ENCODE assay signal across 35 cellular contexts in genomic region chr5:6039111-6039510, GRCh38.
DNase-seq lines count a peak whose midpoint lies in the region; ATAC-seq, FAIRE-seq and TF ChIP-seq lines count a peak whose summit lies in the region.
"Had no signal": no experiment of that assay in that cellular context is flagged by ENCODE, and none has a peak within 500 bp of the region (broad histone marks: within the 10 kb centered on the region; RNA-seq: fewer than 3 reads in every experiment).

No MANE protein-coding gene starts in this region.

- H3K14ac ChIP-seq in IMR-90 (replicated peaks; ENCODE audit: low read depth, low read length), result no peak overlapping the region

- FAIRE-seq in HepG2 (lab: Jason Lieb, UNC), result no peak
- no peak for FAIRE-seq in A549 (lab: Jason Lieb, UNC)
- no peak for FAIRE-seq in K562 (lab: Jason Lieb, UNC)
- FAIRE-seq in D721Med (lab: Jason Lieb, UNC), result no peak
- FAIRE-seq: A204.1 had no signal

- H4K91ac ChIP-seq in IMR-90 (ENCODE audit: insufficient read depth, low read depth, low read length), result no peak overlapping the region

- no peak overlapping the region for H3K18ac ChIP-seq in IMR-90 (ENCODE audit: low read depth, low read length)

- H3K9me3 Mint-ChIP-seq in activated naive CD4-positive, alpha-beta T cell treated with anti-CD3 and anti-CD28 coated beads, Interleukin-2, amount 10 ng/mL, durations not matched to agents 7 days and 5 days, result no peaks in the 10 kb centered on the region
- H3K9me3 Mint-ChIP-seq: CD4-positive, alpha-beta T cell; CD8-positive, alpha-beta memory T cell; CD8-positive, alpha-beta T cell had no signal

- H3K79me2 ChIP-seq in HepG2 (ENCODE audit: insufficient read depth, low read length) (no peaks in the 10 kb centered on the region), K562 (ENCODE audit: control insufficient read depth, insufficient read depth, low read length) (no peaks in the 10 kb centered on the region)

- TF ChIP-seq CTCF in HepG2 (CRISPR knock-in tag; IDR thresholded peaks at IDR 0.05) (no peak), right lobe of liver (IDR thresholded peaks at IDR 0.05) (no peak), A549 (IDR thresholded peaks at IDR 0.05) (no peak), IMR-90 (conservative IDR thresholded peaks at IDR 0.05; ENCODE audit: low read depth, low read length) (no peak), K562 (IDR thresholded peaks at IDR 0.05 in 2 of 3, conservative IDR thresholded peaks at IDR 0.05 in 1 of 3; ENCODE audit: insufficient read depth in 2 of 3, low read depth in 1 of 3, low read length in 3 of 3) (no peak), D721Med (IDR thresholded peaks at IDR 0.05; ENCODE audit: insufficient read depth, missing control alignments) (no peak)

- dilution Hi-C loops in IMR-90 (cut with HindIII; ENCODE audit: low sequenced_read_pairs, unreplicated experiment), result no loop called here

- H3K4me2 ChIP-seq in HepG2 (ENCODE audit: low read depth, low read length), result no peak overlapping the region
- no peak overlapping the region for H3K4me2 ChIP-seq in A549
- H3K4me2 ChIP-seq in IMR-90 (ENCODE audit: low read depth, low read length), result no peak overlapping the region
- no peak overlapping the region for H3K4me2 ChIP-seq in K562 (ENCODE audit: insufficient read depth, low read length)
- H3K4me2 ChIP-seq: BLaER1; BLaER1 treated with 17β-estradiol and CSF1 and Interleukin-3, amounts not matched to agents 10 nM and 100 nM had no signal

- H3K4me1 Mint-ChIP-seq in activated naive CD4-positive, alpha-beta T cell treated with anti-CD3 and anti-CD28 coated beads, Interleukin-2, amount 10 ng/mL, durations not matched to agents 7 days and 5 days, result no peaks in the 10 kb centered on the region
- H3K4me1 Mint-ChIP-seq: B cell; CD14-positive monocyte; CD4-positive, alpha-beta memory T cell; CD4-positive, CD25-positive, alpha-beta regulatory T cell; CD8-positive, alpha-beta memory T cell had no signal

- TF ChIP-seq EP300 in HepG2 (IDR thresholded peaks at IDR 0.05; ENCODE audit: low read depth in 2 of 2, low read length in 2 of 2), result no peak
- TF ChIP-seq EP300 in HepG2 (CRISPR knock-in tag; IDR thresholded peaks at IDR 0.05; ENCODE audit: borderline replicate concordance), result no peak
- TF ChIP-seq EP300 in A549 (IDR thresholded peaks at IDR 0.05), result no peak
- TF ChIP-seq EP300 in K562 (IDR thresholded peaks at IDR 0.05; ENCODE audit: low read length), result no peak

- no peak overlapping the region for H3K4me3 Mint-ChIP-seq in activated naive CD4-positive, alpha-beta T cell treated with anti-CD3 and anti-CD28 coated beads, Interleukin-2, amount 10 ng/mL, durations not matched to agents 7 days and 5 days
- H3K4me3 Mint-ChIP-seq: B cell; CD14-positive monocyte; CD4-positive, alpha-beta memory T cell; CD4-positive, alpha-beta T cell; CD4-positive, CD25-positive, alpha-beta regulatory T cell; CD8-positive, alpha-beta memory T cell; CD8-positive, alpha-beta T cell had no signal

- H3K36me3 ChIP-seq in HepG2 (replicated peaks in 1 of 2; ENCODE audit: control insufficient read depth in 1 of 2, insufficient read depth in 2 of 2, low read length in 2 of 2) (no peaks in the 10 kb centered on the region), right lobe of liver (no peaks in the 10 kb centered on the region), IMR-90 (ENCODE audit: control insufficient read depth, insufficient read depth, low read length) (no peaks in the 10 kb centered on the region), K562 (ENCODE audit: control insufficient read depth, insufficient read depth, low read length) (no peaks in the 10 kb centered on the region)
- H3K36me3 ChIP-seq: BE2C; BLaER1; BLaER1 treated with 17β-estradiol and CSF1 and Interleukin-3, amounts not matched to agents 10 nM and 100 nM had no signal

- no peaks in the 10 kb centered on the region for H3K4me1 ChIP-seq in HepG2 (ENCODE audit: insufficient read depth, low read length)
- no peaks in the 10 kb centered on the region for H3K4me1 ChIP-seq in right lobe of liver
- no peaks in the 10 kb centered on the region for H3K4me1 ChIP-seq in A549
- H3K4me1 ChIP-seq in IMR-90 (ENCODE audit: control insufficient read depth, insufficient read depth, low read length), result no peaks in the 10 kb centered on the region
- no peaks in the 10 kb centered on the region for H3K4me1 ChIP-seq in K562 (replicated peaks in 1 of 2; ENCODE audit: control insufficient read depth in 2 of 2, insufficient read depth in 2 of 2, low read length in 2 of 2)
- H3K4me1 ChIP-seq: BE2C; BLaER1; BLaER1 treated with 17β-estradiol and CSF1 and Interleukin-3, amounts not matched to agents 10 nM and 100 nM; Caco-2 had no signal

- H3K36me3 Mint-ChIP-seq in activated naive CD4-positive, alpha-beta T cell treated with anti-CD3 and anti-CD28 coated beads, Interleukin-2, amount 10 ng/mL, durations not matched to agents 7 days and 5 days, result no peaks in the 10 kb centered on the region
- H3K36me3 Mint-ChIP-seq: CD14-positive monocyte; CD4-positive, alpha-beta memory T cell; CD4-positive, CD25-positive, alpha-beta regulatory T cell; CD8-positive, alpha-beta memory T cell; CD8-positive, alpha-beta T cell had no signal

- no peaks in the 10 kb centered on the region for H3K79me1 ChIP-seq in IMR-90 (ENCODE audit: low read depth in 1 of 2, low read length in 2 of 2)

- H3K23ac ChIP-seq in IMR-90 (ENCODE audit: low read depth, low read length), result no peak overlapping the region

- no peak overlapping the region for H2AK9ac ChIP-seq in IMR-90 (replicated peaks; ENCODE audit: low read depth, low read length, poor library complexity)

- BruUV-seq in HepG2 (replicated peaks; lab: Mats Ljungman, UMichigan) (no TSS peak), IMR-90 (replicated peaks; lab: Mats Ljungman, UMichigan) (no TSS peak), K562 (replicated peaks; lab: Mats Ljungman, UMichigan) (no TSS peak)

- H3K27ac Mint-ChIP-seq in activated naive CD4-positive, alpha-beta T cell treated with anti-CD3 and anti-CD28 coated beads, Interleukin-2, amount 10 ng/mL, durations not matched to agents 7 days and 5 days, result no peak overlapping the region
- H3K27ac Mint-ChIP-seq: B cell; CD14-positive monocyte; CD4-positive, alpha-beta memory T cell; CD4-positive, alpha-beta T cell; CD4-positive, CD25-positive, alpha-beta regulatory T cell; CD8-positive, alpha-beta memory T cell; CD8-positive, alpha-beta T cell had no signal

- H3K27me3 ChIP-seq in HepG2 (ENCODE audit: control insufficient read depth in 1 of 2, insufficient read depth in 2 of 2, low read length in 2 of 2), result peaks cover 2 to 9% of the 10 kb centered on the region in 2 experiments; a peak in 2 of 5 replicates
- H3K27me3 ChIP-seq in right lobe of liver, result no peaks in the 10 kb centered on the region
- no peaks in the 10 kb centered on the region for H3K27me3 ChIP-seq in IMR-90 (ENCODE audit: control insufficient read depth, insufficient read depth, low read length)
- H3K27me3 ChIP-seq in K562 (ENCODE audit: control insufficient read depth in 2 of 2, insufficient read depth in 2 of 2, low read length in 2 of 2), result peaks cover 0 to 14% of the 10 kb centered on the region in 2 experiments; a peak in 2 of 5 replicates
- H3K27me3 ChIP-seq: BE2C; BLaER1; BLaER1 treated with 17β-estradiol and CSF1 and Interleukin-3, amounts not matched to agents 10 nM and 100 nM had no signal

- no peak overlapping the region for H4K8ac ChIP-seq in IMR-90 (ENCODE audit: low read depth in 2 of 2, low read length in 2 of 2)

- no peak overlapping the region for H3K27ac ChIP-seq in HepG2 (ENCODE audit: extremely low read length, insufficient read depth, low read length)
- no peak overlapping the region for H3K27ac ChIP-seq in right lobe of liver
- H3K27ac ChIP-seq in A549, result no peak overlapping the region
- no peak overlapping the region for H3K27ac ChIP-seq in IMR-90 (ENCODE audit: insufficient read depth, low read length)
- H3K27ac ChIP-seq in K562 (ENCODE audit: extremely low read depth, low read depth, low read length), result no peak overlapping the region
- H3K27ac ChIP-seq: 22Rv1; BLaER1; BLaER1 treated with 17β-estradiol and CSF1 and Interleukin-3, amounts not matched to agents 10 nM and 100 nM; C4-2B had no signal

- no peak overlapping the region for H4K5ac ChIP-seq in IMR-90 (ENCODE audit: low read depth, low read length)

- H3K4ac ChIP-seq in IMR-90 (ENCODE audit: low read depth, low read length), result no peak overlapping the region

- POLR2A ChIA-PET in HepG2 (lab: Yijun Ruan, JAX), result no interaction called here
- POLR2A ChIA-PET in A549 (lab: Yijun Ruan, JAX), result no interaction called here
- POLR2A ChIA-PET in IMR-90 (lab: Charles Lee; ENCODE audit: unreplicated experiment), result no interaction called here
- POLR2A ChIA-PET in K562 (lab: Yijun Ruan, JAX), result no interaction called here

- CTCF ChIA-PET in HepG2 (lab: Yijun Ruan, JAX; ENCODE audit: low intra/inter-chr PET ratio, low total read pairs), result no interaction called here
- CTCF ChIA-PET in A549 (lab: Yijun Ruan, JAX), result interaction anchor here (0.8 to 1.0 kb wide), 2 partner anchors 30 to 152 kb away, joined by 3 read pairs; no protein-coding TSS in a partner anchor
- CTCF ChIA-PET in IMR-90 (lab: Yijun Ruan, JAX), result no interaction called here
- CTCF ChIA-PET in K562 (lab: Yijun Ruan, JAX; ENCODE audit: low intra/inter-chr PET ratio), result no interaction called here
- CTCF ChIA-PET in activated naive CD4-positive, alpha-beta T cell treated with anti-CD3 and anti-CD28 coated beads, Interleukin-2, amount 10 ng/mL, durations not matched to agents 7 days and 5 days (lab: Charles Lee), result no interaction called here

- H2BK120ac ChIP-seq in IMR-90 (ENCODE audit: low read depth, low read length), result no peak overlapping the region

- H3K9me3 ChIP-seq in HepG2 (ENCODE audit: low read length), result no peaks in the 10 kb centered on the region
- H3K9me3 ChIP-seq in right lobe of liver, result no peaks in the 10 kb centered on the region
- H3K9me3 ChIP-seq in A549, result no peaks in the 10 kb centered on the region
- peaks cover 22% of the 10 kb centered on the region for H3K9me3 ChIP-seq in IMR-90 (ENCODE audit: control insufficient read depth, insufficient read depth, low read length)
- H3K9me3 ChIP-seq in K562 (replicated peaks; ENCODE audit: control insufficient read depth, insufficient read depth, low read depth, low read length), result no peaks in the 10 kb centered on the region
- H3K9me3 ChIP-seq: BE2C; BLaER1; BLaER1 treated with 17β-estradiol and CSF1 and Interleukin-3, amounts not matched to agents 10 nM and 100 nM; Caco-2 had no signal

- H3K9ac ChIP-seq in HepG2 (ENCODE audit: insufficient read depth, low read depth, low read length) (no peak overlapping the region), IMR-90 (ENCODE audit: low read depth, low read length) (no peak overlapping the region), K562 (ENCODE audit: insufficient read depth in 1 of 2, low read depth in 2 of 2, low read length in 2 of 2) (no peak overlapping the region)
- H3K9ac ChIP-seq: BLaER1; BLaER1 treated with 17β-estradiol and CSF1 and Interleukin-3, amounts not matched to agents 10 nM and 100 nM had no signal

- TF ChIP-seq RAD21 in HepG2 (CRISPR knock-in tag; IDR thresholded peaks at IDR 0.05) (no peak), A549 (conservative IDR thresholded peaks at IDR 0.05 in 1 of 2, IDR thresholded peaks at IDR 0.05 in 1 of 2) (no peak), IMR-90 (IDR thresholded peaks at IDR 0.05; ENCODE audit: low read length) (no peak), K562 (CRISPR knock-in tag; conservative IDR thresholded peaks at IDR 0.05 in 1 of 2, IDR thresholded peaks at IDR 0.05 in 1 of 2) (no peak)

- no peak overlapping the region for H2AK5ac ChIP-seq in IMR-90 (ENCODE audit: low read depth, low read length)

- 38% methylated on average over 1 of the region's 1 CpG for WGBS in HepG2 (ENCODE audit: low lambda C conversion rate)
- 77% methylated on average over 1 of the region's 1 CpG for WGBS in right lobe of liver (ENCODE audit: insufficient coverage, low coverage, low lambda C conversion rate, missing lambda C conversion rate)
- WGBS in A549 (ENCODE audit: missing lambda C conversion rate), result 81% methylated on average over 1 of the region's 1 CpG
- no CpG with 5 or more reads among the region's 1 CpG for WGBS in IMR-90 (ENCODE audit: extremely low coverage in 2 of 2, insufficient read length in 1 of 2), 2 experiments
- 0% methylated on average over 1 of the region's 1 CpG for WGBS in K562 (ENCODE audit: insufficient coverage, low coverage, missing lambda C conversion rate)

- H2BK20ac ChIP-seq in IMR-90 (ENCODE audit: low read depth, low read length), result no peak overlapping the region

- ATAC-seq in HepG2, result no peak
- ATAC-seq in right lobe of liver, result no peak
- no peak for ATAC-seq in A549
- no peak for ATAC-seq in IMR-90 (ENCODE audit: low read depth)
- no peak for ATAC-seq in K562
- ATAC-seq: CD8-positive, alpha-beta T cell had no signal

- no peaks in the 10 kb centered on the region for H4K20me1 ChIP-seq in HepG2 (ENCODE audit: insufficient read depth, low read length)
- no peaks in the 10 kb centered on the region for H4K20me1 ChIP-seq in IMR-90 (ENCODE audit: insufficient read depth, low read length)
- H4K20me1 ChIP-seq in K562 (replicated peaks; ENCODE audit: control insufficient read depth, insufficient read depth, low read length), result no peaks in the 10 kb centered on the region
- H4K20me1 ChIP-seq: BLaER1; BLaER1 treated with 17β-estradiol and CSF1 and Interleukin-3, amounts not matched to agents 10 nM and 100 nM had no signal

- H3K4me3 ChIP-seq in HepG2 (replicated peaks in 1 of 3; ENCODE audit: insufficient read depth in 1 of 3, low read depth in 2 of 3, low read length in 3 of 3) (no peak overlapping the region), right lobe of liver (no peak overlapping the region), A549 (no peak overlapping the region), IMR-90 (ENCODE audit: insufficient read depth, low read depth, low read length) (no peak overlapping the region), K562 (no peak overlapping the region)
- H3K4me3 ChIP-seq: BLaER1; BLaER1 treated with 17β-estradiol and CSF1 and Interleukin-3, amounts not matched to agents 10 nM and 100 nM had no signal

- no peak overlapping the region for H3K56ac ChIP-seq in IMR-90 (ENCODE audit: extremely low read depth, insufficient read depth, low read length)

- H2BK15ac ChIP-seq in IMR-90 (ENCODE audit: low read depth, low read length), result no peak overlapping the region

- DNase-seq in HepG2 (ENCODE audit: low spot score) (no peak), right lobe of liver (no peak), A549 (ENCODE audit: low read depth in 1 of 2, low spot score in 1 of 2) (no peak), IMR-90 (no peak), K562 (ENCODE audit: extremely low read depth in 1 of 4, low spot score in 3 of 4) (no peak), MV-4-11 (lab: John Stamatoyannopoulos, UW) (no peak), D721Med (ENCODE audit: insufficient read length, low spot score) (no peak)
- DNase-seq in activated naive CD4-positive, alpha-beta T cell treated with anti-CD3 and anti-CD28 coated beads, Interleukin-2, amount 10 ng/mL, durations not matched to agents 7 days and 5 days, result no peak
- DNase-seq: 8988T; ACHN; AML-193; BE2C; C1 segment of cervical spinal cord; Caco-2; Calu3; CD4-positive, alpha-beta memory T cell; CD4-positive, alpha-beta T cell; CD4-positive, CD25-positive, alpha-beta regulatory T cell; CD8-positive, alpha-beta memory T cell; CD8-positive, alpha-beta T cell; COR-L47; DMS 273 treated with DMSO at 0.1 percent for 48 hours; DMS153; DMS53; DMS79; DMS79 treated with DMSO at 0.1 percent for 48 hours; DND-41; EL had no signal

- in situ Hi-C loops in HepG2 (cut with HindIII; ENCODE audit: extremely low pct_ligation_motif_present, low pct_unique_long_range_greater_than_20kb) (no loop called here), IMR-90 (cut with MboI; ENCODE audit: low sequenced_read_pairs) (no loop called here), K562 (cut with MboI) (no loop called here)

- no peaks in the 10 kb centered on the region for H3K9me1 ChIP-seq in IMR-90 (ENCODE audit: insufficient read depth, low read length)
- no peaks in the 10 kb centered on the region for H3K9me1 ChIP-seq in K562 (ENCODE audit: control insufficient read depth, insufficient read depth, low read length)

- no peaks in the 10 kb centered on the region for H3K27me3 Mint-ChIP-seq in activated naive CD4-positive, alpha-beta T cell treated with anti-CD3 and anti-CD28 coated beads, Interleukin-2, amount 10 ng/mL, durations not matched to agents 7 days and 5 days
- H3K27me3 Mint-ChIP-seq: CD4-positive, CD25-positive, alpha-beta regulatory T cell had no signal

- no peak overlapping the region for H2BK5ac ChIP-seq in IMR-90 (ENCODE audit: low read depth, low read length, poor library complexity, severe bottlenecking)

- H2AFZ ChIP-seq in HepG2 (ENCODE audit: low read length) (no peak overlapping the region), IMR-90 (replicated peaks; ENCODE audit: low read length, poor library complexity) (no peak overlapping the region), K562 (ENCODE audit: low read depth, low read length) (no peak overlapping the region)

- TF ChIP-seq POLR2A in HepG2 (IDR thresholded peaks at IDR 0.05; ENCODE audit: insufficient read depth in 1 of 2, low read depth in 2 of 2, low read length in 2 of 2) (no peak), right lobe of liver (IDR thresholded peaks at IDR 0.05) (no peak), A549 (IDR thresholded peaks at IDR 0.05; ENCODE audit: low read length) (no peak), IMR-90 (IDR thresholded peaks at IDR 0.05; ENCODE audit: low read depth, low read length) (no peak), K562 (conservative IDR thresholded peaks at IDR 0.05) (no peak)

- intact Hi-C loops in HepG2 (cut with micrococcal nuclease; ENCODE audit: unreplicated experiment), result no loop called here
- intact Hi-C loops in right lobe of liver (cut with DNase I), result no loop called here
- intact Hi-C loops in IMR-90 (cut with micrococcal nuclease), result no loop called here
- intact Hi-C loops in K562 (cut with micrococcal nuclease), result no loop called here

Comparison
In these comparisons a context has a peak if more than half of its experiments do, and no peak if none do; other contexts are left out.
1. Of the 241 proteins assayed by ChIP-seq in both HepG2 and K562: peak only in HepG2: MAFF and MAFK; only in K562: MAFG; in both: none; in neither: 238.